ENCODE assay signal across 10 cellular contexts in genomic region chr6:112286010-112286409, GRCh38. TPM values are rescaled to one million over a fixed set of nuclear protein-coding genes. Genes with fewer than 3 reads are reported as not detected.
DNase-seq lines count a peak whose midpoint lies in the region; ATAC-seq, FAIRE-seq and TF ChIP-seq lines count a peak whose summit lies in the region.
"Had no signal": no experiment of that assay in that cellular context is flagged by ENCODE, and none has a peak within 500 bp of the region (broad histone marks: within the 10 kb centered on the region; RNA-seq: fewer than 3 reads in every experiment).

No MANE protein-coding gene starts in this region.

- H3K4me3 ChIP-seq in small intestine (ENCODE audit: low read depth in 1 of 2, low read length in 2 of 2) (no peak overlapping the region), right lobe of liver (no peak overlapping the region)

- TF ChIP-seq CTCF in right lobe of liver (IDR thresholded peaks at IDR 0.05): no peak

- H3K27me3 ChIP-seq in small intestine (ENCODE audit: control insufficient read depth in 2 of 2, insufficient read depth in 2 of 2, low read length in 2 of 2) (no peaks in the 10 kb centered on the region), right lobe of liver (no peaks in the 10 kb centered on the region)

- H3K36me3 ChIP-seq in small intestine (ENCODE audit: control insufficient read depth in 2 of 2, insufficient read depth in 2 of 2, low read length in 2 of 2) (no peaks in the 10 kb centered on the region), right lobe of liver (no peaks in the 10 kb centered on the region)

- DNase-seq in activated CD4-positive, alpha-beta T cell treated with anti-CD3 and anti-CD28 coated beads for 48 hours: peak; percentile 67
- DNase-seq in small intestine: peak; percentile 22
- DNase-seq in ecto neural progenitor cell (ENCODE audit: low spot score): no peak
- no peak for DNase-seq in HTR-8/SVneo (ENCODE audit: insufficient read length, low spot score)
- no peak for DNase-seq in right lobe of liver
- no peak for DNase-seq in NOMO-1 treated with DMSO at 0.1 percent for 48 hours (lab: John Stamatoyannopoulos, UW; ENCODE audit: unreplicated experiment)

- 55 to 81% (median 74%) methylated on average over 2 of the region's 2 CpGs for WGBS in small intestine, 3 donors
- WGBS in right lobe of liver (ENCODE audit: insufficient coverage, low coverage, low lambda C conversion rate, missing lambda C conversion rate): 53% methylated on average over 2 of the region's 2 CpGs

- no peaks in the 10 kb centered on the region for H3K9me3 ChIP-seq in small intestine (ENCODE audit: control insufficient read depth, low read depth)
- H3K9me3 ChIP-seq in right lobe of liver: no peaks in the 10 kb centered on the region

- peak; percentile 94 for ATAC-seq in GM18867 (IDR thresholded peaks at IDR 0.05; ENCODE audit: unreplicated experiment)
- ATAC-seq in HG02938 (IDR thresholded peaks at IDR 0.05; ENCODE audit: unreplicated experiment): peak; percentile 87
- ATAC-seq in right lobe of liver: no peak

- H3K4me1 ChIP-seq in small intestine (ENCODE audit: control insufficient read depth in 2 of 2, insufficient read depth in 1 of 2, low read depth in 1 of 2, low read length in 1 of 2) (peaks cover 0 to 3% of the 10 kb centered on the region in 2 donors), right lobe of liver (no peaks in the 10 kb centered on the region)

- FAIRE-seq in small intestine (lab: Jason Lieb, UNC) (no peak), HTR-8/SVneo (lab: Jason Lieb, UNC) (no peak)
- FAIRE-seq: GM18507 had no signal

- H3K27ac ChIP-seq in small intestine (ENCODE audit: low read depth in 1 of 2, low read length in 1 of 2) (no peak overlapping the region), right lobe of liver (no peak overlapping the region)

- intact Hi-C loops in right lobe of liver (cut with DNase I): no loop called here

- no peak for TF ChIP-seq POLR2A in right lobe of liver (IDR thresholded peaks at IDR 0.05)

RNA-seq across cellular contexts. Expression of gene LAMA4, which starts 31.6 kb away (rescaled TPM):
- 10 to 100 TPM in 1 of 3 donors, 1 to 10 TPM in 2; 2.0 to 12.4 (median 5.9) TPM for polyA plus RNA-seq in small intestine
- total RNA-seq in right lobe of liver: 1 to 10 TPM; 2.9 to 8.3 (median 4.2) TPM
- total RNA-seq: T-helper 2 cell treated with Interferon-gamma antibody and Interleukin-4, amounts not matched to agents 100 ng/mL and 5 ng/mL, for 36 hours had no signal

Comparison
In these comparisons a context has a peak if more than half of its experiments do, and no peak if none do; other contexts are left out.
1. ATAC-seq: peak in GM18867 (single experiment) and HG02938 (single experiment); none in right lobe of liver (0 of 4).
2. DNase-seq: peak in activated CD4-positive, alpha-beta T cell treated with anti-CD3 and anti-CD28 coated beads for 48 hours (single experiment) and small intestine (single experiment); none in ecto neural progenitor cell (single experiment), HTR-8/SVneo (single experiment), right lobe of liver (0 of 3) and NOMO-1 treated with DMSO at 0.1 percent for 48 hours (single experiment).